In genomic region chr10:126126023-126126422, GRCh38 we compare ENCODE assay signal across 37 cellular contexts.
"Had no signal": no experiment of that assay in that cellular context is flagged by ENCODE, and none has a peak within 500 bp of the region (broad histone marks: within the 10 kb centered on the region; RNA-seq: fewer than 3 reads in every experiment).

No MANE protein-coding gene starts in this region.

- H3K4me3 ChIP-seq: adrenal gland, body of pancreas, cardiac muscle cell had no signal

- H3K4me3 Mint-ChIP-seq: activated B cell treated with CpG ODN at 0.5 μM for 24 hours; activated CD4-positive, alpha-beta memory T cell treated with anti-CD3 and anti-CD28 coated beads for 36 hours; activated CD4-positive, alpha-beta T cell treated with anti-CD3 and anti-CD28 coated beads, Interleukin-2, amount 10 ng/mL, durations not matched to agents 24 days and 14 days; activated CD8-positive, alpha-beta T cell treated with anti-CD3 and anti-CD28 coated beads for 36 hours; activated naive CD4-positive, alpha-beta T cell treated with anti-CD3 and anti-CD28 coated beads for 36 hours; activated naive CD8-positive, alpha-beta T cell treated with anti-CD3 and anti-CD28 coated beads for 36 hours; activated T-cell treated with anti-CD3 and anti-CD28 coated beads, Interleukin-2, amount 50 U/mL, for 4 hours; activated T-cell treated with anti-CD3 and anti-CD28 coated beads, Interleukin-2, amount 50 U/mL, for 72 hours; activated T-helper 1 cell treated with anti-CD3 and anti-CD28 coated beads, Interleukin-12 subunit alpha, Interleukin-12 subunit beta, Interleukin-2, Interleukin-4 antibody, amounts not matched to agents 30 ng/mL and 10 ng/mL and 1 ng/mL, durations not matched to agents 14 hours and 24 hours and 36 hours; activated T-helper 17 cell treated with anti-CD3 and anti-CD28 coated beads, Interleukin-2, amount 50 U/mL, for 72 hours; central memory CD8-positive, alpha-beta T cell; T-helper 1 cell treated with Interleukin-12 subunit alpha and Interleukin-12 subunit beta and Interleukin-4 antibody, amounts not matched to agents 30 μg/mL and 1 μg/mL, for 36 hours; T-helper 2 cell treated with Interferon-gamma antibody and Interleukin-4, amounts not matched to agents 5 μg/mL and 100 μg/mL, for 36 hours had no signal

- H3K27me3 Mint-ChIP-seq: activated B cell treated with CpG ODN at 0.5 μM for 24 hours; activated CD4-positive, alpha-beta memory T cell treated with anti-CD3 and anti-CD28 coated beads for 36 hours; activated CD4-positive, alpha-beta T cell treated with anti-CD3 and anti-CD28 coated beads, Interleukin-2, amount 10 ng/mL, durations not matched to agents 24 days and 14 days; activated CD8-positive, alpha-beta T cell treated with anti-CD3 and anti-CD28 coated beads for 36 hours; activated naive CD8-positive, alpha-beta T cell treated with anti-CD3 and anti-CD28 coated beads for 36 hours; activated T-helper 17 cell treated with anti-CD3 and anti-CD28 coated beads, Interleukin-2, amount 50 U/mL, for 72 hours; central memory CD8-positive, alpha-beta T cell had no signal

- H3K36me3 ChIP-seq: adrenal gland, brain microvascular endothelial cell, cardiac muscle cell had no signal

- H3K27ac Mint-ChIP-seq: activated B cell treated with CpG ODN at 0.5 μM for 24 hours; activated CD4-positive, alpha-beta memory T cell treated with anti-CD3 and anti-CD28 coated beads for 36 hours; activated CD4-positive, alpha-beta T cell treated with anti-CD3 and anti-CD28 coated beads, Interleukin-2, amount 10 ng/mL, durations not matched to agents 24 days and 14 days; activated CD8-positive, alpha-beta T cell treated with anti-CD3 and anti-CD28 coated beads for 36 hours; activated naive CD4-positive, alpha-beta T cell treated with anti-CD3 and anti-CD28 coated beads for 36 hours; activated naive CD4-positive, alpha-beta T cell treated with anti-CD3 and anti-CD28 coated beads, Interleukin-2, amount 50 U/mL, for 72 hours; activated naive CD8-positive, alpha-beta T cell treated with anti-CD3 and anti-CD28 coated beads for 36 hours; activated T-cell treated with anti-CD3 and anti-CD28 coated beads, Interleukin-2, amount 50 U/mL, for 72 hours; activated T-helper 1 cell treated with anti-CD3 and anti-CD28 coated beads, Interleukin-12 subunit alpha, Interleukin-12 subunit beta, Interleukin-2, Interleukin-4 antibody, amounts not matched to agents 30 ng/mL and 10 ng/mL and 1 ng/mL, durations not matched to agents 14 hours and 24 hours and 36 hours; activated T-helper 17 cell treated with anti-CD3 and anti-CD28 coated beads, Interleukin-2, amount 50 U/mL, for 72 hours; T-helper 1 cell treated with Interleukin-12 subunit alpha and Interleukin-12 subunit beta and Interleukin-4 antibody, amounts not matched to agents 30 μg/mL and 1 μg/mL, for 36 hours; T-helper 2 cell treated with Interferon-gamma antibody and Interleukin-4, amounts not matched to agents 5 μg/mL and 100 μg/mL, for 36 hours had no signal

- ATAC-seq: activated CD8-positive, alpha-beta T cell treated with anti-CD3 and anti-CD28 coated beads for 36 hours; activated naive CD4-positive, alpha-beta T cell treated with anti-CD3 and anti-CD28 coated beads, Interleukin-2, amount 50 U/mL, for 72 hours; activated T-cell treated with anti-CD3 and anti-CD28 coated beads, Interleukin-2, amount 50 U/mL, for 4 hours; activated T-cell treated with anti-CD3 and anti-CD28 coated beads, Interleukin-2, amount 50 U/mL, for 72 hours; activated T-helper 17 cell treated with anti-CD3 and anti-CD28 coated beads, Interleukin-2, amount 50 U/mL, for 72 hours; body of pancreas had no signal

- H3K9me3 Mint-ChIP-seq: activated CD4-positive, alpha-beta memory T cell treated with anti-CD3 and anti-CD28 coated beads for 36 hours; activated CD4-positive, alpha-beta T cell treated with anti-CD3 and anti-CD28 coated beads, Interleukin-2, amount 10 ng/mL, durations not matched to agents 24 days and 14 days; activated naive CD8-positive, alpha-beta T cell treated with anti-CD3 and anti-CD28 coated beads for 36 hours; activated T-cell treated with anti-CD3 and anti-CD28 coated beads, Interleukin-2, amount 50 U/mL, for 4 hours; activated T-helper 1 cell treated with anti-CD3 and anti-CD28 coated beads, Interleukin-12 subunit alpha, Interleukin-12 subunit beta, Interleukin-2, Interleukin-4 antibody, amounts not matched to agents 30 ng/mL and 10 ng/mL and 1 ng/mL, durations not matched to agents 14 hours and 24 hours and 36 hours; T-helper 2 cell treated with Interferon-gamma antibody and Interleukin-4, amounts not matched to agents 5 μg/mL and 100 μg/mL, for 36 hours had no signal

- H3K4me1 ChIP-seq: body of pancreas had no signal

- H3K27me3 ChIP-seq: adrenal gland, body of pancreas, brain microvascular endothelial cell, cardiac muscle cell had no signal

- H3K36me3 Mint-ChIP-seq: activated CD4-positive, alpha-beta memory T cell treated with anti-CD3 and anti-CD28 coated beads for 36 hours; activated naive CD4-positive, alpha-beta T cell treated with anti-CD3 and anti-CD28 coated beads, Interleukin-2, amount 50 U/mL, for 72 hours; activated naive CD8-positive, alpha-beta T cell treated with anti-CD3 and anti-CD28 coated beads for 36 hours had no signal

- DNase-seq: activated B cell treated with CpG ODN at 0.5 μM for 24 hours; activated CD4-positive, alpha-beta memory T cell treated with anti-CD3 and anti-CD28 coated beads for 36 hours; activated CD4-positive, alpha-beta T cell treated with anti-CD3 and anti-CD28 coated beads for 4 hours; activated CD4-positive, alpha-beta T cell treated with anti-CD3 and anti-CD28 coated beads, Interleukin-2, amount 10 ng/mL, durations not matched to agents 24 days and 14 days; activated CD4-positive, alpha-beta T cell treated with anti-CD3 and anti-CD28 coated beads, Interleukin-2, amount 50 U/mL, for 1 hour; activated CD4-positive, alpha-beta T cell treated with anti-CD3 and anti-CD28 coated beads, Interleukin-2, amount 50 U/mL, for 4 hours; activated CD4-positive, CD25-positive, alpha-beta regulatory T cell treated with anti-CD3 and anti-CD28 coated beads, Interleukin-2, amount 50 U/mL, for 72 hours; activated CD8-positive, alpha-beta memory T cell treated with anti-CD3 and anti-CD28 coated beads, Interleukin-2, amount 50 U/mL, for 4 hours; activated CD8-positive, alpha-beta T cell treated with anti-CD3 and anti-CD28 coated beads for 36 hours; activated effector memory CD4-positive, alpha-beta T cell treated with anti-CD3 and anti-CD28 coated beads, Interleukin-2, amount 50 U/mL, for 16 hours; activated gamma-delta T cell treated with Interleukin-2 at 50 U/mL for 16 hours; activated naive CD4-positive, alpha-beta T cell; activated naive CD4-positive, alpha-beta T cell treated with anti-CD3 and anti-CD28 coated beads for 36 hours; activated naive CD4-positive, alpha-beta T cell treated with anti-CD3 and anti-CD28 coated beads, Interleukin-2, amount 50 U/mL, for 16 hours; activated naive CD8-positive, alpha-beta T cell treated with anti-CD3 and anti-CD28 coated beads for 36 hours; activated T-cell treated with anti-CD3 and anti-CD28 coated beads for 4 hours; activated T-cell treated with anti-CD3 and anti-CD28 coated beads, Interleukin-2, amount 50 U/mL, for 1 hour; activated T-cell treated with anti-CD3 and anti-CD28 coated beads, Interleukin-2, amount 50 U/mL, for 4 hours; activated T-cell treated with anti-CD3 and anti-CD28 coated beads, Interleukin-2, amount 50 U/mL, for 72 hours; amniotic stem cell; aorta; body of pancreas; brain microvascular endothelial cell; caudate nucleus; cerebellar nuclear complex; T-helper 1 cell; T-helper 2 cell; T-helper 9 cell had no signal

- H3K4me1 Mint-ChIP-seq: activated B cell treated with CpG ODN at 0.5 μM for 24 hours; activated CD4-positive, alpha-beta T cell treated with anti-CD3 and anti-CD28 coated beads, Interleukin-2, amount 10 ng/mL, durations not matched to agents 24 days and 14 days; activated naive CD8-positive, alpha-beta T cell treated with anti-CD3 and anti-CD28 coated beads for 36 hours; activated T-helper 17 cell treated with anti-CD3 and anti-CD28 coated beads, Interleukin-2, amount 50 U/mL, for 72 hours; central memory CD8-positive, alpha-beta T cell had no signal

- H3K9me3 ChIP-seq: adrenal gland, body of pancreas had no signal

- H3K27ac ChIP-seq: adrenal gland, body of pancreas, brain microvascular endothelial cell, cardiac muscle cell, VCaP had no signal
